Comparison of ENCODE assay signal across 14 cellular contexts in genomic region chr19:5950744-5951143, GRCh38. TPM values are rescaled to one million over a fixed set of nuclear protein-coding genes. Genes with fewer than 3 reads are reported as not detected.
DNase-seq lines count a peak whose midpoint lies in the region; ATAC-seq and TF ChIP-seq lines count a peak whose summit lies in the region.
"Had no signal": no experiment of that assay in that cellular context is flagged by ENCODE, and none has a peak within 500 bp of the region (broad histone marks: within the 10 kb centered on the region; RNA-seq: fewer than 3 reads in every experiment).

No MANE protein-coding gene starts in this region.

- no peak overlapping the region for H3K4me3 Mint-ChIP-seq in activated T-cell treated with anti-CD3 and anti-CD28 coated beads, Interleukin-2, amount 50 U/mL, for 24 hours
- peak overlapping the region in 2 of 3 donors; percentile 17 to 86 for H3K4me3 Mint-ChIP-seq in T-cell

- peak overlapping the region; percentile 96 for H3K27ac Mint-ChIP-seq in activated T-cell treated with anti-CD3 and anti-CD28 coated beads, Interleukin-2, amount 50 U/mL, for 24 hours
- peak overlapping the region; percentile 96 to 98 for H3K27ac Mint-ChIP-seq in T-cell

- peaks cover 89% of the 10 kb centered on the region for H3K4me1 Mint-ChIP-seq in activated T-cell treated with anti-CD3 and anti-CD28 coated beads, Interleukin-2, amount 50 U/mL, for 24 hours (ENCODE audit: low read depth)
- peaks cover 86 to 95% (median 94%) of the 10 kb centered on the region in 3 donors for H3K4me1 Mint-ChIP-seq in T-cell

- no peak for TF ChIP-seq POLR2A in esophagus muscularis mucosa (IDR thresholded peaks at IDR 0.05; ENCODE audit: low read depth)
- no peak for TF ChIP-seq POLR2A in spleen (IDR thresholded peaks at IDR 0.05)

- CTCF ChIA-PET in T-cell (lab: Charles Lee) = interaction anchor here in 1 of 2 donors (1.1 kb wide), 1 partner anchor 98 kb away, joined by 3 read pairs; no protein-coding TSS in a partner anchor

- no peaks in the 10 kb centered on the region for H3K9me3 ChIP-seq in esophagus muscularis mucosa
- no peaks in the 10 kb centered on the region for H3K9me3 ChIP-seq in spleen
- H3K9me3 ChIP-seq: left lung, SJCRH30 had no signal

- H3K27ac ChIP-seq in esophagus muscularis mucosa (replicated peaks in 1 of 4) (peak overlapping the region; percentile 79 to 85 (median 84)), spleen (peak overlapping the region in 5 of 8 donors; percentile 50 to 87 (median 84))
- H3K27ac ChIP-seq: SJCRH30 had no signal

- H3K27me3 ChIP-seq in esophagus muscularis mucosa (no peaks in the 10 kb centered on the region), spleen (replicated peaks in 1 of 7) (no peaks in the 10 kb centered on the region)
- H3K27me3 ChIP-seq: left lung, SJCRH30 had no signal

- TF ChIP-seq CTCF in esophagus muscularis mucosa (IDR thresholded peaks at IDR 0.05) (no peak), spleen (IDR thresholded peaks at IDR 0.05 in 8 of 11, conservative IDR thresholded peaks at IDR 0.05 in 3 of 11) (no peak)

- intact Hi-C loops in esophagus muscularis mucosa (cut with DNase I) = no loop called here
- intact Hi-C loops in spleen (cut with DNase I; ENCODE audit: low total_unique reads) = no loop called here

- no peak for TF ChIP-seq EP300 in esophagus muscularis mucosa (IDR thresholded peaks at IDR 0.05)

- H3K27me3 Mint-ChIP-seq in activated T-cell treated with anti-CD3 and anti-CD28 coated beads, Interleukin-2, amount 50 U/mL, for 24 hours = no peaks in the 10 kb centered on the region
- no peaks in the 10 kb centered on the region for H3K27me3 Mint-ChIP-seq in T-cell

- peak in 1 of 4 experiments; percentile 51 for ATAC-seq in T-cell (replicated peaks in 1 of 4)

- H3K4me3 ChIP-seq in esophagus muscularis mucosa (no peak overlapping the region), spleen (no peak overlapping the region)
- H3K4me3 ChIP-seq: left lung, SJCRH30 had no signal

- peaks cover 85% of the 10 kb centered on the region for H3K36me3 Mint-ChIP-seq in activated T-cell treated with anti-CD3 and anti-CD28 coated beads, Interleukin-2, amount 50 U/mL, for 24 hours (ENCODE audit: low read depth)
- peaks cover 7% of the 10 kb centered on the region for H3K36me3 Mint-ChIP-seq in T-cell

- peaks cover 93 to 100% (median 100%) of the 10 kb centered on the region in 4 donors for H3K4me1 ChIP-seq in esophagus muscularis mucosa
- peaks cover 65 to 100% (median 95%) of the 10 kb centered on the region in 6 donors for H3K4me1 ChIP-seq in spleen

- H3K36me3 ChIP-seq in esophagus muscularis mucosa = peaks cover 0 to 10% (median 3%) of the 10 kb centered on the region in 4 donors
- H3K36me3 ChIP-seq in spleen = peaks cover 0 to 39% (median 0%) of the 10 kb centered on the region in 6 donors
- H3K36me3 ChIP-seq: SJCRH30 had no signal

- H3K9me3 Mint-ChIP-seq in activated T-cell treated with anti-CD3 and anti-CD28 coated beads, Interleukin-2, amount 50 U/mL, for 24 hours = no peaks in the 10 kb centered on the region
- H3K9me3 Mint-ChIP-seq in T-cell = no peaks in the 10 kb centered on the region

- POLR2A ChIA-PET in T-cell (lab: Charles Lee) = no interaction called here

- 68% methylated on average over 3 of the region's 3 CpGs for WGBS in esophagus muscularis mucosa
- WGBS in spleen, 5 donors = 61 to 71% (median 64%) methylated on average over 3 of the region's 3 CpGs

- no peak for DNase-seq in activated T-cell treated with anti-CD3 and anti-CD28 coated beads, Interleukin-2, amount 50 U/mL, for 24 hours
- DNase-seq in activated T-cell treated with anti-CD3 and anti-CD28 coated beads, Interleukin-2, amount 50 U/mL, for 1 hour = no peak
- no peak for DNase-seq in T-cell
- no peak for DNase-seq in esophagus muscularis mucosa (ENCODE audit: extremely low spot score)
- DNase-seq in spleen = no peak
- no peak for DNase-seq in SKM-1 (lab: John Stamatoyannopoulos, UW; ENCODE audit: unreplicated experiment)
- no peak for DNase-seq in AG20443 (ENCODE audit: low spot score)
- DNase-seq in cerebellum (ENCODE audit: low spot score) = no peak
- DNase-seq: DND-41; NCI-H1417 treated with DMSO at 0.1 percent for 48 hours; NCI-H82; SJCRH30; stimulated activated CD4-positive, alpha-beta T cell treated with anti-CD3 and anti-CD28 coated beads, Interleukin-15, amount 100 ng/mL, for 24 hours had no signal

RNA-seq across cellular contexts. Expression of gene RANBP3, which starts 27.2 kb away (rescaled TPM):
- 100 to 1,000 TPM in 2 of 5 donors, 10 to 100 TPM in 3; 90.2 to 101 (median 98.3) TPM for total RNA-seq in T-cell
- total RNA-seq in esophagus muscularis mucosa = 100 to 1,000 TPM in 2 of 4 donors, 10 to 100 TPM in 2; 92.2 to 127 (median 102) TPM
- 10 to 100 TPM; 68.5 to 92.9 (median 71.2) TPM for total RNA-seq in spleen
- 10 to 100 TPM; 27.5 to 44.3 (median 30.2) TPM for polyA plus RNA-seq in spleen
- 38.9 TPM for total RNA-seq in cerebellum

RNA-seq across cellular contexts. Expression of gene CAPS, which starts 36.7 kb away (rescaled TPM):
- total RNA-seq in T-cell (10 to 100 TPM; 43.3 to 74.8 (median 69.8) TPM), esophagus muscularis mucosa (10 to 100 TPM in 3 of 4 donors, 1 to 10 TPM in 1; 5.5 to 16.1 (median 15.2) TPM), spleen (10 to 100 TPM; 14.7 to 20.7 (median 17.6) TPM), cerebellum (4.4 TPM)
- 10 to 100 TPM; 23.7 to 61.8 (median 51.3) TPM for polyA plus RNA-seq in spleen

RNA-seq across cellular contexts. Expression of gene VMAC, which starts 46.1 kb away (rescaled TPM):
- 10 to 100 TPM; 23.8 to 35.9 (median 30.9) TPM for total RNA-seq in T-cell
- total RNA-seq in esophagus muscularis mucosa = 10 to 100 TPM in 1 of 4 donors, 1 to 10 TPM in 3; 5.0 to 12.5 (median 7.6) TPM
- total RNA-seq in spleen = 10 to 100 TPM in 6 of 7 donors, 1 to 10 TPM in 1; 8.5 to 15.9 (median 12.5) TPM
- 1 to 10 TPM; 2.1 to 9.6 (median 3.3) TPM for polyA plus RNA-seq in spleen
- 5.9 TPM for total RNA-seq in cerebellum

RNA-seq across cellular contexts. Expression of gene NDUFA11, which starts 47.2 kb away (rescaled TPM):
- total RNA-seq in T-cell = 100 to 1,000 TPM; 106 to 198 (median 185) TPM
- total RNA-seq in esophagus muscularis mucosa = 100 to 1,000 TPM; 292 to 378 (median 314) TPM
- 100 to 1,000 TPM in 6 of 7 donors, 10 to 100 TPM in 1; 83.8 to 156 (median 116) TPM for total RNA-seq in spleen
- polyA plus RNA-seq in spleen = 100 to 1,000 TPM; 252 to 377 (median 345) TPM
- 68.1 TPM for total RNA-seq in cerebellum
